In genomic region chr11:65370659-65371049, GRCh38 we compare ENCODE assay signal across 19 cellular contexts. TPM values are rescaled to one million over a fixed set of nuclear protein-coding genes. Genes with fewer than 3 reads are reported as not detected.
DNase-seq lines count a peak whose midpoint lies in the region; ATAC-seq and TF ChIP-seq lines count a peak whose summit lies in the region.
"Had no signal": no experiment of that assay in that cellular context is flagged by ENCODE, and none has a peak within 500 bp of the region (broad histone marks: within the 10 kb centered on the region; RNA-seq: fewer than 3 reads in every experiment).

No MANE protein-coding gene starts in this region.

- H3K4me3 Mint-ChIP-seq in osteocyte (ENCODE audit: unreplicated experiment), result no peak overlapping the region
- H3K4me3 Mint-ChIP-seq: brain had no signal

- peaks cover 17% of the 10 kb centered on the region for H3K4me1 Mint-ChIP-seq in osteocyte (ENCODE audit: unreplicated experiment)

- no peak overlapping the region for H3K9ac ChIP-seq in HUES48 (ENCODE audit: low read depth, low read length)
- H3K9ac ChIP-seq: parathyroid adenoma had no signal

- no peaks in the 10 kb centered on the region for H3K9me3 ChIP-seq in HUES48 (ENCODE audit: control insufficient read depth, insufficient read depth, low read length)
- H3K9me3 ChIP-seq: mucosa of descending colon, testis had no signal

- H3K36me3 ChIP-seq in HUES48 (ENCODE audit: control insufficient read depth, insufficient read depth, low read length), result no peaks in the 10 kb centered on the region

- ATAC-seq in GM21619 (IDR thresholded peaks at IDR 0.05; ENCODE audit: unreplicated experiment) (no peak), HG03521 (IDR thresholded peaks at IDR 0.05; ENCODE audit: unreplicated experiment) (no peak), HG02798 (IDR thresholded peaks at IDR 0.05; ENCODE audit: poor library complexity, unreplicated experiment) (no peak)
- ATAC-seq: activated CD4-positive, CD25-positive, alpha-beta regulatory T cell treated with anti-CD3 and anti-CD28 coated beads, Interleukin-2, amount 50 U/mL, for 24 hours had no signal

- TF ChIP-seq CTCF in 22Rv1 (IDR thresholded peaks at IDR 0.05), result no peak
- TF ChIP-seq CTCF in osteocyte (IDR thresholded peaks at IDR 0.05), result no peak

- no peaks in the 10 kb centered on the region for H3K9me3 Mint-ChIP-seq in osteocyte (ENCODE audit: unreplicated experiment)

- H3K36me3 Mint-ChIP-seq in osteocyte (ENCODE audit: unreplicated experiment), result no peaks in the 10 kb centered on the region
- H3K36me3 Mint-ChIP-seq: brain had no signal

- no peaks in the 10 kb centered on the region; the same call in 1 of the 2 replicates for H3K27me3 ChIP-seq in HUES48 (ENCODE audit: control insufficient read depth, insufficient read depth, low read length)
- H3K27me3 ChIP-seq: testis had no signal

- no peaks in the 10 kb centered on the region for H3K27me3 Mint-ChIP-seq in osteocyte (ENCODE audit: unreplicated experiment)

- peak overlapping the region; percentile 82 for H3K27ac Mint-ChIP-seq in osteocyte (ENCODE audit: unreplicated experiment)
- H3K27ac Mint-ChIP-seq: brain had no signal

- H3K4me1 ChIP-seq in HUES48 (ENCODE audit: control insufficient read depth, insufficient read depth, low read length), result peaks cover 4% of the 10 kb centered on the region; the same call in 1 of the 2 replicates
- H3K4me1 ChIP-seq: parathyroid adenoma had no signal

- H3K27ac ChIP-seq in 22Rv1 (peak overlapping the region; percentile 32; the same call in 1 of the 2 replicates), HUES48 (ENCODE audit: low read depth, low read length) (peak overlapping the region; percentile 1), epithelial cell of prostate (peak overlapping the region; percentile 70)
- H3K27ac ChIP-seq: parathyroid adenoma, testis had no signal

- no peak overlapping the region for H3K4me3 ChIP-seq in HUES48 (ENCODE audit: low read depth, low read length)
- H3K4me3 ChIP-seq: mucosa of descending colon, testis had no signal

- DNase-seq in epithelial cell of prostate (ENCODE audit: low read depth, low spot score) (no peak), osteocyte (ENCODE audit: extremely low spot score, unreplicated experiment) (no peak), NCI-H2196 treated with DMSO at 0.1 percent for 48 hours (lab: John Stamatoyannopoulos, UW; ENCODE audit: unreplicated experiment) (no peak)
- DNase-seq: activated naive CD4-positive, alpha-beta T cell treated with Interleukin-2 at 50 U/mL for 16 hours; effector CD8-positive, alpha-beta T cell; NCI-H2029 treated with DMSO at 0.1 percent for 48 hours; NCI-H69; stimulated activated CD4-positive, alpha-beta T cell treated with anti-CD3 and anti-CD28 coated beads, Interleukin-15, amount 100 ng/mL, for 24 hours; testis had no signal

RNA-seq across cellular contexts. Expression of gene SLC25A45, which starts 11.8 kb away (rescaled TPM):
- 9.9 and 10.8 TPM in 2 replicates for total RNA-seq in osteocyte

RNA-seq across cellular contexts. Expression of gene FRMD8, which starts 15.8 kb away (rescaled TPM):
- total RNA-seq in osteocyte, result 62.8 and 65.8 TPM in 2 replicates

RNA-seq across cellular contexts. Expression of gene TIGD3, which starts 16.1 kb away (rescaled TPM):
- 0.16 and 0.24 TPM in 2 replicates for total RNA-seq in osteocyte
- total RNA-seq: fibroblast of villous mesenchyme had no signal

RNA-seq across cellular contexts. Expression of gene DPF2, which starts 37.0 kb away (rescaled TPM):
- 57.7 and 74.9 TPM in 2 replicates for total RNA-seq in osteocyte

RNA-seq across cellular contexts. Expression of gene NEAT1, which starts 51.9 kb away (rescaled TPM):
- total RNA-seq in osteocyte, result 300 and 534 TPM in 2 replicates

Comparison
In these comparisons a context has a peak if more than half of its experiments do, and no peak if none do; other contexts are left out.
1. H3K27ac ChIP-seq: peak in every context shown above with its lines; median percentile 70 in epithelial cell of prostate; 32 in 22Rv1; 1 in HUES48.